In the genomic region with DNA sequence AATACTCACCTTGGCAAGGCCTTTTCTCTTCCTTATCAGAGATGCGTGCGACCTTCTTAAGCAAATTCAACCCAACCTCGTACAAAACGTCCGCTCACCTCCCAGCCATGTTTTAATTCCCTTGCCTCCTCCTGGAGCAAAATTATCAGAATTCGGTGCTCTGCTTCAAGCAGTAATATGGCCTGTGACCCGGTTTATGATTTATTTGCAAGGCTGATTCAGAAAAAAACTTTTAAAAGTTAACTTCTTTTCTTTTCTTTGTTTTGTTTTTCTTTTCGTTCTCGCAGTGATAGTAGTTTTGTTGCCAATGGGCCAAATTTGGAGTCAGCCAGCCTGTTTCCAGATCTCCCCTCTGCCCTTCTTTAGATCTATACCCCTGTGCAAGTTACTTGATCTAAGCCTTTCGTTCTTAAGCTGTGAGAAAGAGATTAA, we compare ENCODE assay signal across 8 cellular contexts. TPM values are rescaled to one million over a fixed set of nuclear protein-coding genes. Genes with fewer than 3 reads are reported as not detected.
A peak's percentile ranks its signal among the peaks of the same experiment; 100 is the strongest.
DNase-seq lines count a peak whose midpoint lies in the region; ATAC-seq and TF ChIP-seq lines count a peak whose summit lies in the region.

A gene with protein sequence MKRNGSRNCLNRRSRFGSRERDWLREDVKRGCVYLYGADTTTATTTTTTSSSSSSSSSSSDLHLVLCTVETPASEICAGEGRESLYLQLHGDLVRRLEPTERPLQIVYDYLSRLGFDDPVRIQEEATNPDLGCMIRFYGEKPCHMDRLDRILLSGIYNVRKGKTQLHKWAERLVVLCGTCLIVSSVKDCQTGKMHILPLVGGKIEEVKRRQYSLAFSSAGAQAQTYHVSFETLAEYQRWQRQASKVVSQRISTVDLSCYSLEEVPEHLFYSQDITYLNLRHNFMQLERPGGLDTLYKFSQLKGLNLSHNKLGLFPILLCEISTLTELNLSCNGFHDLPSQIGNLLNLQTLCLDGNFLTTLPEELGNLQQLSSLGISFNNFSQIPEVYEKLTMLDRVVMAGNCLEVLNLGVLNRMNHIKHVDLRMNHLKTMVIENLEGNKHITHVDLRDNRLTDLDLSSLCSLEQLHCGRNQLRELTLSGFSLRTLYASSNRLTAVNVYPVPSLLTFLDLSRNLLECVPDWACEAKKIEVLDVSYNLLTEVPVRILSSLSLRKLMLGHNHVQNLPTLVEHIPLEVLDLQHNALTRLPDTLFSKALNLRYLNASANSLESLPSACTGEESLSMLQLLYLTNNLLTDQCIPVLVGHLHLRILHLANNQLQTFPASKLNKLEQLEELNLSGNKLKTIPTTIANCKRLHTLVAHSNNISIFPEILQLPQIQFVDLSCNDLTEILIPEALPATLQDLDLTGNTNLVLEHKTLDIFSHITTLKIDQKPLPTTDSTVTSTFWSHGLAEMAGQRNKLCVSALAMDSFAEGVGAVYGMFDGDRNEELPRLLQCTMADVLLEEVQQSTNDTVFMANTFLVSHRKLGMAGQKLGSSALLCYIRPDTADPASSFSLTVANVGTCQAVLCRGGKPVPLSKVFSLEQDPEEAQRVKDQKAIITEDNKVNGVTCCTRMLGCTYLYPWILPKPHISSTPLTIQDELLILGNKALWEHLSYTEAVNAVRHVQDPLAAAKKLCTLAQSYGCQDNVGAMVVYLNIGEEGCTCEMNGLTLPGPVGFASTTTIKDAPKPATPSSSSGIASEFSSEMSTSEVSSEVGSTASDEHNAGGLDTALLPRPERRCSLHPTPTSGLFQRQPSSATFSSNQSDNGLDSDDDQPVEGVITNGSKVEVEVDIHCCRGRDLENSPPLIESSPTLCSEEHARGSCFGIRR (N-terminal part only) (minus strand): TSS at position 382 of the 432 bp plus-strand sequence. CDS start 9,906 bp downstream, outside the sequence.

- TF ChIP-seq EP300 in gastroesophageal sphincter (IDR thresholded peaks at IDR 0.05) (no peak), sigmoid colon (IDR thresholded peaks at IDR 0.05) (no peak)

- no peak for TF ChIP-seq POLR2A in gastroesophageal sphincter (IDR thresholded peaks at IDR 0.05)
- no peak for TF ChIP-seq POLR2A in sigmoid colon (IDR thresholded peaks at IDR 0.05)

- H3K9me2 ChIP-seq in GM23248 (ENCODE audit: insufficient read depth) = no peaks in the 10 kb centered on the region

- in situ Hi-C loops in GM23248 (cut with MboI) = no loop called here

- TF ChIP-seq CTCF in WERI-Rb-1 (IDR thresholded peaks at IDR 0.05; ENCODE audit: low read depth, low read length) (no peak), gastroesophageal sphincter (IDR thresholded peaks at IDR 0.05) (no peak), sigmoid colon (IDR thresholded peaks at IDR 0.05) (no peak)

- H3K9ac ChIP-seq in GM23248 = peak within 1 kb of the TSS; percentile 92

- H3K36me3 ChIP-seq in GM23248 (ENCODE audit: low read depth) = 0 out of 2 replicates have a peak, but pooled peaks cover 7% of the 10 kb centered on the region
- H3K36me3 ChIP-seq in WERI-Rb-1 = peaks cover 5% of the 10 kb centered on the region; the same call in 1 of the 2 replicates
- H3K36me3 ChIP-seq in gastroesophageal sphincter = peaks cover 0 to 5% of the 10 kb centered on the region in 2 donors
- peaks cover 0 to 6% (median 0%) of the 10 kb centered on the region in 4 donors for H3K36me3 ChIP-seq in sigmoid colon

- H3K27ac ChIP-seq in GM23248 (peak within 1 kb of the TSS; percentile 73), WERI-Rb-1 (peak within 1 kb of the TSS; percentile 93), gastroesophageal sphincter (peak within 1 kb of the TSS; percentile 82 to 98 (median 94)), sigmoid colon (peak within 1 kb of the TSS; percentile 81 to 99 (median 96))

- H3K79me2 ChIP-seq in GM23248 (ENCODE audit: insufficient read depth) = peaks cover 32% of the 10 kb centered on the region

- H2AFZ ChIP-seq in GM23248 = peak within 1 kb of the TSS; percentile 82

- no peak for ATAC-seq in gastroesophageal sphincter

- no peaks in the 10 kb centered on the region for H4K20me1 ChIP-seq in GM23248 (ENCODE audit: insufficient read depth)

- H3K27me3 ChIP-seq in GM23248 (replicated peaks; ENCODE audit: insufficient read depth) (no peaks in the 10 kb centered on the region), WERI-Rb-1 (ENCODE audit: insufficient read depth, low read depth, severe bottlenecking) (no peaks in the 10 kb centered on the region), gastroesophageal sphincter (no peaks in the 10 kb centered on the region), sigmoid colon (no peaks in the 10 kb centered on the region)

- H3K4me2 ChIP-seq in GM23248 (ENCODE audit: unreplicated experiment) = peak within 1 kb of the TSS; percentile 85

- 19 to 29% methylated on average over 10 of the region's 10 CpGs for WGBS in GM23248 (ENCODE audit: low coverage in 1 of 2, low lambda C conversion rate in 2 of 2, missing lambda C conversion rate in 2 of 2), 2 experiments
- 19 to 21% methylated on average over 8 to 10 of the region's 10 CpGs for whole genome bisulfite sequencing in gastroesophageal sphincter (ENCODE audit: low coverage in 1 of 2), 2 donors
- WGBS in sigmoid colon, 2 donors = 5 to 23% methylated on average over 10 of the region's 10 CpGs

- peaks cover 53% of the 10 kb centered on the region for H3F3A ChIP-seq in GM23248 (ENCODE audit: insufficient read depth)

- H3K4me1 ChIP-seq in GM23248 (ENCODE audit: insufficient read depth) (no peaks in the 10 kb centered on the region), gastroesophageal sphincter (peaks cover 0 to 53% (median 17%) of the 10 kb centered on the region in 3 donors), sigmoid colon (peaks cover 0 to 34% (median 23%) of the 10 kb centered on the region in 4 donors)

- intact Hi-C loops in sigmoid colon (cut with DNase I) = loop anchor here (5.0 to 10.0 kb wide), 4 partner anchors 83 to 370 kb away; a partner anchor contains a TSS

- DNase-seq in GM23248 (no peak), WERI-Rb-1 (no peak), sigmoid colon (no peak), SKM-1 treated with dmso at 0.1 percent for 144 hours (lab: John Stamatoyannopoulos, UW; ENCODE audit: unreplicated experiment) (no peak), COLO829 (ENCODE audit: low spot score) (no peak), LoVo (ENCODE audit: low spot score) (no peak)
- DNase-seq in activated naive CD4-positive, alpha-beta T cell (lab: John Stamatoyannopoulos, UW) = no peak

- H3K9me3 ChIP-seq in GM23248 (ENCODE audit: low read depth) = no peaks in the 10 kb centered on the region
- no peaks in the 10 kb centered on the region for H3K9me3 ChIP-seq in WERI-Rb-1 (ENCODE audit: severe bottlenecking)
- H3K9me3 ChIP-seq in gastroesophageal sphincter = no peaks in the 10 kb centered on the region
- H3K9me3 ChIP-seq in sigmoid colon = no peaks in the 10 kb centered on the region

- peak within 1 kb of the TSS; percentile 90 for H3K4me3 ChIP-seq in GM23248
- peak within 1 kb of the TSS; percentile 87 for H3K4me3 ChIP-seq in WERI-Rb-1 (ENCODE audit: low read depth, low read length)
- peak within 1 kb of the TSS; percentile 90 to 96 for H3K4me3 ChIP-seq in gastroesophageal sphincter
- H3K4me3 ChIP-seq in sigmoid colon = peak within 1 kb of the TSS; percentile 58 to 96 (median 78)

RNA-seq across cellular contexts. Expression of the gene that starts here (rescaled TPM):
- total RNA-seq in GM23248 (2014; rRNA removed; shearing (Covaris generic)) = 6.3 and 7.1 TPM in 2 replicates
- 2.6 and 2.7 TPM in 2 replicates for polyA plus RNA-seq in GM23248 (2016; fragmentation: Nextera tagmentation; extraction: Ambion mirVana)
- total RNA-seq in gastroesophageal sphincter = 10 to 100 TPM; 16.0 to 21.1 (median 18.2) TPM
- 10 to 100 TPM in 2 of 4 donors, 1 to 10 TPM in 2; 8.2 to 15.8 (median 10.6) TPM for total RNA-seq in sigmoid colon
- 10 to 100 TPM in 2 of 3 donors, 1 to 10 TPM in 1; 8.9 to 19.0 (median 12.6) TPM for polyA plus RNA-seq in sigmoid colon
